ENCODE assay signal across 1 cellular context in the genomic region with DNA sequence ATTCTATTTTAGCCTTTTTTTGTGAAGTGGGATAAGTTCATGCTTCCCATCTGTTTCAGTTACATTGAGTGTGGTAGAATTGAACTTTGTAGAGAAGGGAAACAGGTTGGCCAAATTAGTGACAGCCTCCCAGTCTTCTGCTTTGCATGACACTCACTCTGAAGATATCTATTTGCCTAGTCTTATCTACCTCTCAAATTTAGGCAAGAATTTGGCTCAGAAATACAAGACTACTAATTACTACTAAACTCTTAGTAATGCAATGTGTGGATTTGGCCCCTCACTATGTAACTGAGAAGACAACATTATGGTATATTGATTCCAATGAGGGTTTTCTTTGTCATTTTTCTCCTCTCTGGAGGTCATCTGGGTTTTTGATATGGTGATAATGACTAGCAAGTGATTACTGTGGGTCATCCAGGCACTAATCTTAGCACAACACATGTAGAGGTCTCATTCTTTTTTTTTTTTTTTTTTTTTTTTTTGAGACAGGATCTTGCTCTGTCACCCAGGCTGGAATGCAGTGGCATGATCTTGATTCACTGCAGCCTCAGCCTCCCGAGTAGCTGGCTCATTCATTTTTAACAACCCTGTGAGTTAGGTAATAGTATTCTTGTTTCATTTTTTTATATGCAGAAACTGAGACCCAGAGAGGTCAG.
A peak's percentile ranks its signal among the peaks of the same experiment; 100 is the strongest.
TF ChIP-seq lines count a peak whose summit lies in the region.

No MANE protein-coding gene starts in this region.

TF ChIP-seq in K562, 482 proteins besides CTCF, POLR2A, EP300 and RAD21 (continued from another document and continues in another):
- TF ChIP-seq, protein P1, sequence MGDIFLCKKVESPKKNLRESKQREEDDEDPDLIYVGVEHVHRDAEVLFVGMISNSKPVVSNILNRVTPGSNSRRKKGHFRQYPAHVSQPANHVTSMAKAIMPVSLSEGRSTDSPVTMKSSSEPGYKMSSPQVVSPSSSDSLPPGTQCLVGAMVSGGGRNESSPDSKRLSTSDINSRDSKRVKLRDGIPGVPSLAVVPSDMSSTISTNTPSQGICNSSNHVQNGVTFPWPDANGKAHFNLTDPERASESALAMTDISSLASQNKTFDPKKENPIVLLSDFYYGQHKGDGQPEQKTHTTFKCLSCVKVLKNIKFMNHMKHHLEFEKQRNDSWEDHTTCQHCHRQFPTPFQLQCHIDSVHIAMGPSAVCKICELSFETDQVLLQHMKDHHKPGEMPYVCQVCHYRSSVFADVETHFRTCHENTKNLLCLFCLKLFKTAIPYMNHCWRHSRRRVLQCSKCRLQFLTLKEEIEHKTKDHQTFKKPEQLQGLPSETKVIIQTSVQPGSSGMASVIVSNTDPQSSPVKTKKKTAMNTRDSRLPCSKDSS (IDR thresholded peaks at IDR 0.05; ENCODE audit: low read depth, partially characterized antibody): no peak
- no peak for TF ChIP-seq KDM2B (CRISPR knock-in tag; IDR thresholded peaks at IDR 0.05)
- TF ChIP-seq, protein P2, sequence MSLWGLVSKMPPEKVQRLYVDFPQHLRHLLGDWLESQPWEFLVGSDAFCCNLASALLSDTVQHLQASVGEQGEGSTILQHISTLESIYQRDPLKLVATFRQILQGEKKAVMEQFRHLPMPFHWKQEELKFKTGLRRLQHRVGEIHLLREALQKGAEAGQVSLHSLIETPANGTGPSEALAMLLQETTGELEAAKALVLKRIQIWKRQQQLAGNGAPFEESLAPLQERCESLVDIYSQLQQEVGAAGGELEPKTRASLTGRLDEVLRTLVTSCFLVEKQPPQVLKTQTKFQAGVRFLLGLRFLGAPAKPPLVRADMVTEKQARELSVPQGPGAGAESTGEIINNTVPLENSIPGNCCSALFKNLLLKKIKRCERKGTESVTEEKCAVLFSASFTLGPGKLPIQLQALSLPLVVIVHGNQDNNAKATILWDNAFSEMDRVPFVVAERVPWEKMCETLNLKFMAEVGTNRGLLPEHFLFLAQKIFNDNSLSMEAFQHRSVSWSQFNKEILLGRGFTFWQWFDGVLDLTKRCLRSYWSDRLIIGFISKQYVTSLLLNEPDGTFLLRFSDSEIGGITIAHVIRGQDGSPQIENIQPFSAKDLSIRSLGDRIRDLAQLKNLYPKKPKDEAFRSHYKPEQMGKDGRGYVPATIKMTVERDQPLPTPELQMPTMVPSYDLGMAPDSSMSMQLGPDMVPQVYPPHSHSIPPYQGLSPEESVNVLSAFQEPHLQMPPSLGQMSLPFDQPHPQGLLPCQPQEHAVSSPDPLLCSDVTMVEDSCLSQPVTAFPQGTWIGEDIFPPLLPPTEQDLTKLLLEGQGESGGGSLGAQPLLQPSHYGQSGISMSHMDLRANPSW (CRISPR knock-in tag; IDR thresholded peaks at IDR 0.05): no peak
- TF ChIP-seq ZNF24 (IDR thresholded peaks at IDR 0.05): no peak
- TF ChIP-seq TRIM24 (IDR thresholded peaks at IDR 0.05): peak in 1 of 2 experiments; percentile 30; a peak in 1 of 4 replicates
- no peak for TF ChIP-seq ZNF354B (CRISPR knock-in tag; IDR thresholded peaks at IDR 0.05)
- TF ChIP-seq ZNF324 (CRISPR knock-in tag; IDR thresholded peaks at IDR 0.05): no peak
- no peak for TF ChIP-seq RBM22 (IDR thresholded peaks at IDR 0.05; ENCODE audit: low read depth, low read length, poor library complexity, severe bottlenecking)
- no peak for TF ChIP-seq ZFX (CRISPR knock-in tag; IDR thresholded peaks at IDR 0.05)
- no peak for TF ChIP-seq ZNF143 (CRISPR knock-in tag; IDR thresholded peaks at IDR 0.05)
- TF ChIP-seq SRSF1 (IDR thresholded peaks at IDR 0.05; ENCODE audit: low read depth, low read length): no peak
- TF ChIP-seq ZNF3 (CRISPR knock-in tag; IDR thresholded peaks at IDR 0.05): no peak
- no peak for TF ChIP-seq ZNF436 (CRISPR knock-in tag; IDR thresholded peaks at IDR 0.05)
- no peak for TF ChIP-seq NFE2L1 (tag; IDR thresholded peaks at IDR 0.05; ENCODE audit: borderline replicate concordance, low read depth)
- TF ChIP-seq, protein P3, sequence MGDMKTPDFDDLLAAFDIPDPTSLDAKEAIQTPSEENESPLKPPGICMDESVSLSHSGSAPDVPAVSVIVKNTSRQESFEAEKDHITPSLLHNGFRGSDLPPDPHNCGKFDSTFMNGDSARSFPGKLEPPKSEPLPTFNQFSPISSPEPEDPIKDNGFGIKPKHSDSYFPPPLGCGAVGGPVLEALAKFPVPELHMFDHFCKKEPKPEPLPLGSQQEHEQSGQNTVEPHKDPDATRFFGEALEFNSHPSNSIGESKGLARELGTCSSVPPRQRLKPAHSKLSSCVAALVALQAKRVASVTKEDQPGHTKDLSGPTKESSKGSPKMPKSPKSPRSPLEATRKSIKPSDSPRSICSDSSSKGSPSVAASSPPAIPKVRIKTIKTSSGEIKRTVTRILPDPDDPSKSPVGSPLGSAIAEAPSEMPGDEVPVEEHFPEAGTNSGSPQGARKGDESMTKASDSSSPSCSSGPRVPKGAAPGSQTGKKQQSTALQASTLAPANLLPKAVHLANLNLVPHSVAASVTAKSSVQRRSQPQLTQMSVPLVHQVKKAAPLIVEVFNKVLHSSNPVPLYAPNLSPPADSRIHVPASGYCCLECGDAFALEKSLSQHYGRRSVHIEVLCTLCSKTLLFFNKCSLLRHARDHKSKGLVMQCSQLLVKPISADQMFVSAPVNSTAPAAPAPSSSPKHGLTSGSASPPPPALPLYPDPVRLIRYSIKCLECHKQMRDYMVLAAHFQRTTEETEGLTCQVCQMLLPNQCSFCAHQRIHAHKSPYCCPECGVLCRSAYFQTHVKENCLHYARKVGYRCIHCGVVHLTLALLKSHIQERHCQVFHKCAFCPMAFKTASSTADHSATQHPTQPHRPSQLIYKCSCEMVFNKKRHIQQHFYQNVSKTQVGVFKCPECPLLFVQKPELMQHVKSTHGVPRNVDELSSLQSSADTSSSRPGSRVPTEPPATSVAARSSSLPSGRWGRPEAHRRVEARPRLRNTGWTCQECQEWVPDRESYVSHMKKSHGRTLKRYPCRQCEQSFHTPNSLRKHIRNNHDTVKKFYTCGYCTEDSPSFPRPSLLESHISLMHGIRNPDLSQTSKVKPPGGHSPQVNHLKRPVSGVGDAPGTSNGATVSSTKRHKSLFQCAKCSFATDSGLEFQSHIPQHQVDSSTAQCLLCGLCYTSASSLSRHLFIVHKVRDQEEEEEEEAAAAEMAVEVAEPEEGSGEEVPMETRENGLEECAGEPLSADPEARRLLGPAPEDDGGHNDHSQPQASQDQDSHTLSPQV (IDR thresholded peaks at IDR 0.05): no peak
- TF ChIP-seq, protein P4, sequence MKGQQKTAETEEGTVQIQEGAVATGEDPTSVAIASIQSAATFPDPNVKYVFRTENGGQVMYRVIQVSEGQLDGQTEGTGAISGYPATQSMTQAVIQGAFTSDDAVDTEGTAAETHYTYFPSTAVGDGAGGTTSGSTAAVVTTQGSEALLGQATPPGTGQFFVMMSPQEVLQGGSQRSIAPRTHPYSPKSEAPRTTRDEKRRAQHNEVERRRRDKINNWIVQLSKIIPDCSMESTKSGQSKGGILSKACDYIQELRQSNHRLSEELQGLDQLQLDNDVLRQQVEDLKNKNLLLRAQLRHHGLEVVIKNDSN (CRISPR knock-in tag; IDR thresholded peaks at IDR 0.05): no peak
- TF ChIP-seq NFRKB (IDR thresholded peaks at IDR 0.05; ENCODE audit: low read depth): no peak
- no peak for TF ChIP-seq ADNP (tag; IDR thresholded peaks at IDR 0.05)
- TF ChIP-seq, protein P5, sequence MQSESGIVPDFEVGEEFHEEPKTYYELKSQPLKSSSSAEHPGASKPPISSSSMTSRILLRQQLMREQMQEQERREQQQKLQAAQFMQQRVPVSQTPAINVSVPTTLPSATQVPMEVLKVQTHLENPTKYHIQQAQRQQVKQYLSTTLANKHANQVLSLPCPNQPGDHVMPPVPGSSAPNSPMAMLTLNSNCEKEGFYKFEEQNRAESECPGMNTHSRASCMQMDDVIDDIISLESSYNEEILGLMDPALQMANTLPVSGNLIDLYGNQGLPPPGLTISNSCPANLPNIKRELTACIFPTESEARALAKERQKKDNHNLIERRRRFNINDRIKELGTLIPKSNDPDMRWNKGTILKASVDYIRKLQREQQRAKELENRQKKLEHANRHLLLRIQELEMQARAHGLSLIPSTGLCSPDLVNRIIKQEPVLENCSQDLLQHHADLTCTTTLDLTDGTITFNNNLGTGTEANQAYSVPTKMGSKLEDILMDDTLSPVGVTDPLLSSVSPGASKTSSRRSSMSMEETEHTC (IDR thresholded peaks at IDR 0.05): no peak
- TF ChIP-seq ASH1L (IDR thresholded peaks at IDR 0.05; ENCODE audit: borderline replicate concordance, low read depth, partially characterized antibody): no peak
- TF ChIP-seq, protein P6, sequence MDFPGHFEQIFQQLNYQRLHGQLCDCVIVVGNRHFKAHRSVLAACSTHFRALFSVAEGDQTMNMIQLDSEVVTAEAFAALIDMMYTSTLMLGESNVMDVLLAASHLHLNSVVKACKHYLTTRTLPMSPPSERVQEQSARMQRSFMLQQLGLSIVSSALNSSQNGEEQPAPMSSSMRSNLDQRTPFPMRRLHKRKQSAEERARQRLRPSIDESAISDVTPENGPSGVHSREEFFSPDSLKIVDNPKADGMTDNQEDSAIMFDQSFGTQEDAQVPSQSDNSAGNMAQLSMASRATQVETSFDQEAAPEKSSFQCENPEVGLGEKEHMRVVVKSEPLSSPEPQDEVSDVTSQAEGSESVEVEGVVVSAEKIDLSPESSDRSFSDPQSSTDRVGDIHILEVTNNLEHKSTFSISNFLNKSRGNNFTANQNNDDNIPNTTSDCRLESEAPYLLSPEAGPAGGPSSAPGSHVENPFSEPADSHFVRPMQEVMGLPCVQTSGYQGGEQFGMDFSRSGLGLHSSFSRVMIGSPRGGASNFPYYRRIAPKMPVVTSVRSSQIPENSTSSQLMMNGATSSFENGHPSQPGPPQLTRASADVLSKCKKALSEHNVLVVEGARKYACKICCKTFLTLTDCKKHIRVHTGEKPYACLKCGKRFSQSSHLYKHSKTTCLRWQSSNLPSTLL (IDR thresholded peaks at IDR 0.05): no peak
- no peak for TF ChIP-seq ZNF184 (CRISPR knock-in tag; IDR thresholded peaks at IDR 0.05)
- TF ChIP-seq SAFB2 (IDR thresholded peaks at IDR 0.05; ENCODE audit: borderline replicate concordance, low read depth, low read length, severe bottlenecking): no peak
- no peak for TF ChIP-seq HOXB6 (CRISPR knock-in tag; IDR thresholded peaks at IDR 0.05; ENCODE audit: borderline replicate concordance)
- no peak for TF ChIP-seq ZC3H8 (IDR thresholded peaks at IDR 0.05)
- TF ChIP-seq, protein P7, sequence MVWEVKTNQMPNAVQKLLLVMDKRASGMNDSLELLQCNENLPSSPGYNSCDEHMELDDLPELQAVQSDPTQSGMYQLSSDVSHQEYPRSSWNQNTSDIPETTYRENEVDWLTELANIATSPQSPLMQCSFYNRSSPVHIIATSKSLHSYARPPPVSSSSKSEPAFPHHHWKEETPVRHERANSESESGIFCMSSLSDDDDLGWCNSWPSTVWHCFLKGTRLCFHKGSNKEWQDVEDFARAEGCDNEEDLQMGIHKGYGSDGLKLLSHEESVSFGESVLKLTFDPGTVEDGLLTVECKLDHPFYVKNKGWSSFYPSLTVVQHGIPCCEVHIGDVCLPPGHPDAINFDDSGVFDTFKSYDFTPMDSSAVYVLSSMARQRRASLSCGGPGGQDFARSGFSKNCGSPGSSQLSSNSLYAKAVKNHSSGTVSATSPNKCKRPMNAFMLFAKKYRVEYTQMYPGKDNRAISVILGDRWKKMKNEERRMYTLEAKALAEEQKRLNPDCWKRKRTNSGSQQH (CRISPR knock-in tag; IDR thresholded peaks at IDR 0.05): no peak
- TF ChIP-seq, protein P8, sequence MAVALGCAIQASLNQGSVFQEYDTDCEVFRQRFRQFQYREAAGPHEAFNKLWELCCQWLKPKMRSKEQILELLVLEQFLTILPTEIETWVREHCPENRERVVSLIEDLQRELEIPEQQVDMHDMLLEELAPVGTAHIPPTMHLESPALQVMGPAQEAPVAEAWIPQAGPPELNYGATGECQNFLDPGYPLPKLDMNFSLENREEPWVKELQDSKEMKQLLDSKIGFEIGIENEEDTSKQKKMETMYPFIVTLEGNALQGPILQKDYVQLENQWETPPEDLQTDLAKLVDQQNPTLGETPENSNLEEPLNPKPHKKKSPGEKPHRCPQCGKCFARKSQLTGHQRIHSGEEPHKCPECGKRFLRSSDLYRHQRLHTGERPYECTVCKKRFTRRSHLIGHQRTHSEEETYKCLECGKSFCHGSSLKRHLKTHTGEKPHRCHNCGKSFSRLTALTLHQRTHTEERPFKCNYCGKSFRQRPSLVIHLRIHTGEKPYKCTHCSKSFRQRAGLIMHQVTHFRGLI (CRISPR knock-in tag; IDR thresholded peaks at IDR 0.05): no peak
- TF ChIP-seq, protein P9, sequence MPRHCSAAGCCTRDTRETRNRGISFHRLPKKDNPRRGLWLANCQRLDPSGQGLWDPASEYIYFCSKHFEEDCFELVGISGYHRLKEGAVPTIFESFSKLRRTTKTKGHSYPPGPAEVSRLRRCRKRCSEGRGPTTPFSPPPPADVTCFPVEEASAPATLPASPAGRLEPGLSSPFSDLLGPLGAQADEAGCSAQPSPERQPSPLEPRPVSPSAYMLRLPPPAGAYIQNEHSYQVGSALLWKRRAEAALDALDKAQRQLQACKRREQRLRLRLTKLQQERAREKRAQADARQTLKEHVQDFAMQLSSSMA (CRISPR knock-in tag; IDR thresholded peaks at IDR 0.05): no peak
- no peak for TF ChIP-seq HNRNPK (IDR thresholded peaks at IDR 0.05; ENCODE audit: low read depth, low read length, poor library complexity, severe bottlenecking)
- TF ChIP-seq RBFOX2 (IDR thresholded peaks at IDR 0.05; ENCODE audit: low read depth, low read length): no peak
- no peak for TF ChIP-seq MTA3 (IDR thresholded peaks at IDR 0.05; ENCODE audit: borderline replicate concordance)
- TF ChIP-seq, protein P10, sequence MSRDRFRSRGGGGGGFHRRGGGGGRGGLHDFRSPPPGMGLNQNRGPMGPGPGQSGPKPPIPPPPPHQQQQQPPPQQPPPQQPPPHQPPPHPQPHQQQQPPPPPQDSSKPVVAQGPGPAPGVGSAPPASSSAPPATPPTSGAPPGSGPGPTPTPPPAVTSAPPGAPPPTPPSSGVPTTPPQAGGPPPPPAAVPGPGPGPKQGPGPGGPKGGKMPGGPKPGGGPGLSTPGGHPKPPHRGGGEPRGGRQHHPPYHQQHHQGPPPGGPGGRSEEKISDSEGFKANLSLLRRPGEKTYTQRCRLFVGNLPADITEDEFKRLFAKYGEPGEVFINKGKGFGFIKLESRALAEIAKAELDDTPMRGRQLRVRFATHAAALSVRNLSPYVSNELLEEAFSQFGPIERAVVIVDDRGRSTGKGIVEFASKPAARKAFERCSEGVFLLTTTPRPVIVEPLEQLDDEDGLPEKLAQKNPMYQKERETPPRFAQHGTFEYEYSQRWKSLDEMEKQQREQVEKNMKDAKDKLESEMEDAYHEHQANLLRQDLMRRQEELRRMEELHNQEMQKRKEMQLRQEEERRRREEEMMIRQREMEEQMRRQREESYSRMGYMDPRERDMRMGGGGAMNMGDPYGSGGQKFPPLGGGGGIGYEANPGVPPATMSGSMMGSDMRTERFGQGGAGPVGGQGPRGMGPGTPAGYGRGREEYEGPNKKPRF (IDR thresholded peaks at IDR 0.05; ENCODE audit: low read depth, low read length): no peak
- peak; percentile 39; the same call in 1 of the 2 replicates for TF ChIP-seq C11orf30 (IDR thresholded peaks at IDR 0.05; ENCODE audit: low read depth)
- TF ChIP-seq, protein P11, sequence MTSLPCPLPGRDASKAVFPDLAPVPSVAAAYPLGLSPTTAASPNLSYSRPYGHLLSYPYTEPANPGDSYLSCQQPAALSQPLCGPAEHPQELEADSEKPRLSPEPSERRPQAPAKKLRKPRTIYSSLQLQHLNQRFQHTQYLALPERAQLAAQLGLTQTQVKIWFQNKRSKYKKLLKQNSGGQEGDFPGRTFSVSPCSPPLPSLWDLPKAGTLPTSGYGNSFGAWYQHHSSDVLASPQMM (CRISPR knock-in tag; IDR thresholded peaks at IDR 0.05): no peak
- no peak for TF ChIP-seq ZNF239 (CRISPR knock-in tag; IDR thresholded peaks at IDR 0.05)
